Comparison of ENCODE assay signal across 16 cellular contexts in the genomic region with DNA sequence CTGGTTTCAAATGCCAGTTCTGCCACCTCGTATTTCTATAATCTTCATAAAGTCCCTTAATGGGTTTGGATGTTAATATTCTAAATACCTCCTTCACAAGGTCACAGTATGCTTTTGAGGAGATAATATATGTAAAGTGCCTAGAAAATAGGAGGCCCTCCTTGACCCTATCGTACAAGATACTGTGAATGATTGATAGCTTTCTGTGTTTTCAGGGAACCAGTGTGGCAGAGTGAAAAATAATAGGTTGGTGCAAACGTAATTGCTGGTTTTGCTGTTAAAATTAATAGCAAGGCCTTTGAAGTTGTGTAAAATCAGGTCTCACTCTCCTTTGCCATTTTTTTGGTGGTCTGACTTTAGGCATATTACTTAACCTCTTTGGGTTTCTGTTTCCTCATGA.
"Had no signal": no experiment of that assay in that cellular context is flagged by ENCODE, and none has a peak within 500 bp of the region (broad histone marks: within the 10 kb centered on the region; RNA-seq: fewer than 3 reads in every experiment).

No MANE protein-coding gene starts in this region.

- DNase-seq: activated CD4-positive, alpha-beta memory T cell treated with anti-CD3 and anti-CD28 coated beads for 36 hours; activated CD4-positive, alpha-beta T cell treated with anti-CD3 and anti-CD28 coated beads, Interleukin-2, amount 10 ng/mL, durations not matched to agents 7 days and 5 days; activated CD4-positive, CD25-positive, alpha-beta regulatory T cell; activated CD8-positive, alpha-beta memory T cell treated with anti-CD3 and anti-CD28 coated beads for 24 hours; activated effector memory CD4-positive, alpha-beta T cell treated with anti-CD3 and anti-CD28 coated beads, Interleukin-2, amount 50 U/mL, for 16 hours; activated naive CD4-positive, alpha-beta T cell treated with anti-CD3 and anti-CD28 coated beads for 36 hours; activated T-cell treated with anti-CD3 and anti-CD28 coated beads, Interleukin-2, amount 50 U/mL, for 4 hours; amygdala; NCI-H1105 treated with DMSO at 0.1 percent for 48 hours; NCI-H1930; OCI-M1; Peyer's patch; Right ventricle myocardium superior; SJCRH30; SK-N-SH; T-helper 1 cell had no signal

- ATAC-seq: activated T-cell treated with anti-CD3 and anti-CD28 coated beads, Interleukin-2, amount 50 U/mL, for 4 hours had no signal
